In the genomic region with DNA sequence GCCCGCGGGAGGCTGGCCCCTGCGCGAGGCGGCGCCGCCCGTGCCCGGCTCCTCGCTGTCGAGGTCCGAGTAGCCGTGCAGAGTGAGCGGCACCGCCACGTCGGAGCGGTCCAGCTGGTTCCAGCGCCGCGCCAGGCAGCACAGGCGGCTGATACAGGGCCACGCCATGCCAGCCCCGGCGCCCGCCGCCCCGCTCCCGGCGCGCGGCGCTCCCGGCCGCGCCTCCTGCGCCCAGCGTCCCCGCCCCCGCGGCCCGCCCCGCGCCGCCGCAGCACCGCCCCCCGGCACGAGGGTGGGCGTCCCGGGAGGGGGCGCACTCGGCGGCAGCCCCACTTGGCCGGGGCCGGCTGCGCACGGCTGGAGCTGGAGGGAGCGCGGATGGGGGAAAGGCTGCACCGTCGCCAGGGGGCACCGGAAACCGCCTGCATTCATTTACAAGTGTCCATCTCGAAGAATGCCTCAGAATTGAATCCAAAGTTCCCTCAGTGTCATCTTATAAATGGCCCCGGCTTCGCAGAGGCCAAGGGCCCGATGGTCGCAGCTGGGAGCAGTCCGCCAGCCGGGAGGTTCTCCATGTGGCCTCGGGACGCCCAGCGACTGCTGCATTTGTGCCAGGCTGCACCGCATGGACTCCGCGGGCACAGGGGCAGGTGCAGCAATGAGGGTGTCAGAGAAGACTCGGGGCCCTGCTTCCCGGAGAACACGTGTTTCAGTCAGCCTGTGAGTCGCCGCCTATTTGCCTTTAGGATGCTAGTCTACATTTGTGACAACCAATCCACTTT, we compare ENCODE assay signal across 8 cellular contexts. TPM values are rescaled to one million over a fixed set of nuclear protein-coding genes. Genes with fewer than 3 reads are reported as not detected.
DNase-seq lines count a peak whose midpoint lies in the region; ATAC-seq, FAIRE-seq and TF ChIP-seq lines count a peak whose summit lies in the region.

A gene (minus strand): TSS at position 198 of the 782 bp plus-strand sequence. CDS start 30 bp downstream, at position 168.

- H3K4me1 Mint-ChIP-seq in neural crest cell = peaks cover 15% of the 10 kb centered on the region

- no TSS peak for BruUV-seq in PC-9 (replicated peaks; lab: Mats Ljungman, UMichigan)

- POLR2A ChIA-PET in PC-9 (lab: Charles Lee; ENCODE audit: unreplicated experiment) = no interaction called here

- WGBS in upper lobe of left lung, 2 donors = 7 to 11% methylated on average over 8 to 29 of the region's 82 CpGs

- FAIRE-seq in frontal cortex (lab: Jason Lieb, UNC) = no peak

- ATAC-seq in HG03432 (IDR thresholded peaks at IDR 0.05; ENCODE audit: unreplicated experiment) (peak; percentile 74), upper lobe of left lung (ENCODE audit: low FRiP score in 2 of 2) (peak in 1 of 2 donors; percentile 76)

- peaks cover 4% of the 10 kb centered on the region for H3K36me3 Mint-ChIP-seq in neural crest cell (ENCODE audit: low read depth)

- no peaks in the 10 kb centered on the region for H3K36me3 ChIP-seq in PC-9 (ENCODE audit: low read depth)
- peaks cover 3 to 28% (median 16%) of the 10 kb centered on the region in 4 donors for H3K36me3 ChIP-seq in upper lobe of left lung

- 0 out of 2 replicates have a peak, but pooled peaks cover 7% of the 10 kb centered on the region for H3K4me1 ChIP-seq in PC-9 (replicated peaks; ENCODE audit: insufficient read depth)
- peaks cover 9 to 19% (median 14%) of the 10 kb centered on the region in 4 donors for H3K4me1 ChIP-seq in upper lobe of left lung

- H3K27me3 ChIP-seq in PC-9 (ENCODE audit: insufficient read depth, low read depth) = no peaks in the 10 kb centered on the region
- no peaks in the 10 kb centered on the region for H3K27me3 ChIP-seq in upper lobe of left lung

- H3K9me3 Mint-ChIP-seq in neural crest cell = no peaks in the 10 kb centered on the region

- no peaks in the 10 kb centered on the region for H3K79me2 ChIP-seq in PC-9 (ENCODE audit: low read depth)

- H3K27ac Mint-ChIP-seq in neural crest cell (ENCODE audit: unreplicated experiment) = no peak within 1 kb of the TSS

- H3K27ac ChIP-seq in 22Rv1 (0 out of 2 replicates have a peak within 1 kb of the TSS, but pooled peaks have one; percentile 10), PC-9 (no peak within 1 kb of the TSS), upper lobe of left lung (peak within 1 kb of the TSS in 1 of 4 donors; percentile 63)

- peak within 1 kb of the TSS; percentile 59; the same call in 1 of the 2 replicates for H3K4me3 ChIP-seq in PC-9
- peak within 1 kb of the TSS; percentile 52 to 73 (median 68) for H3K4me3 ChIP-seq in upper lobe of left lung

- H2AFZ ChIP-seq in PC-9 = peak within 1 kb of the TSS; percentile 65; the same call in 1 of the 2 replicates

- peak within 1 kb of the TSS; percentile 79 for H3K4me2 ChIP-seq in PC-9

- peak within 1 kb of the TSS; percentile 85 for H3K4me3 Mint-ChIP-seq in neural crest cell

- no peaks in the 10 kb centered on the region for H3K9me2 ChIP-seq in PC-9 (ENCODE audit: insufficient read depth)

- TF ChIP-seq POLR2A in upper lobe of left lung (IDR thresholded peaks at IDR 0.05) = no peak

- intact Hi-C loops in PC-9 (cut with micrococcal nuclease; ENCODE audit: unreplicated experiment) = loop anchor here (2.0 to 5.0 kb wide), 3 partner anchors 19 to 462 kb away; a partner anchor contains a TSS

- no peaks in the 10 kb centered on the region for H3K9me3 ChIP-seq in PC-9 (ENCODE audit: insufficient read depth, low read depth)
- H3K9me3 ChIP-seq in upper lobe of left lung = no peaks in the 10 kb centered on the region

- CTCF ChIA-PET in PC-9 (lab: Charles Lee) = interaction anchor here (0.6 to 1.6 kb wide), 3 partner anchors 15 to 399 kb away, joined by 3 to 6 read pairs (median 4); no protein-coding TSS in a partner anchor

- H3F3A ChIP-seq in PC-9 (ENCODE audit: insufficient read depth, low read depth) = peaks cover 29% of the 10 kb centered on the region

- H4K20me1 ChIP-seq in PC-9 (ENCODE audit: insufficient read depth) = peaks cover 7% of the 10 kb centered on the region

- DNase-seq in PC-9 (peak in 1 of 2 experiments; percentile 72), frontal cortex (ENCODE audit: low spot score in 2 of 2) (peak; percentile 82 to 89), neural crest cell (ENCODE audit: low read depth, low spot score) (peak; percentile 68), upper lobe of left lung (peak in 1 of 2 donors; percentile 90)
- DNase-seq in activated naive CD4-positive, alpha-beta T cell treated with anti-CD3 and anti-CD28 coated beads, Interleukin-2, amount 50 U/mL, for 16 hours = peak; percentile 47

- no peak for TF ChIP-seq EP300 in upper lobe of left lung (IDR thresholded peaks at IDR 0.05)

- peaks cover 3% of the 10 kb centered on the region for H3K27me3 Mint-ChIP-seq in neural crest cell (ENCODE audit: low read depth)

- peak; percentile 60 for TF ChIP-seq CTCF in 22Rv1 (IDR thresholded peaks at IDR 0.05)
- peak; percentile 35; the same call in 2 of the 3 replicates for TF ChIP-seq CTCF in GM12872 (IDR thresholded peaks at IDR 0.05; ENCODE audit: insufficient read depth, low read depth, low read length)
- no peak; the same call in 1 of the 2 replicates for TF ChIP-seq CTCF in PC-9 (conservative IDR thresholded peaks at IDR 0.05)
- TF ChIP-seq CTCF in neural crest cell (conservative IDR thresholded peaks at IDR 0.05) = peak; percentile 59
- peak in 2 of 6 experiments; percentile 14 to 33 for TF ChIP-seq CTCF in upper lobe of left lung (IDR thresholded peaks at IDR 0.05)

RNA-seq across cellular contexts. Expression of the gene that starts here (rescaled TPM):
- total RNA-seq in PC-9 (2021) (2.2 TPM in 2 replicates), frontal cortex (3.3 TPM), neural crest cell (4.7 and 4.9 TPM in 2 replicates), upper lobe of left lung (1 to 10 TPM in 4 of 6 donors, under 1 TPM in 1, not detected in 1; 0.89 to 2.8 (median 2.1) TPM)
